Comparison of ENCODE assay signal across 16 cellular contexts in the genomic region with DNA sequence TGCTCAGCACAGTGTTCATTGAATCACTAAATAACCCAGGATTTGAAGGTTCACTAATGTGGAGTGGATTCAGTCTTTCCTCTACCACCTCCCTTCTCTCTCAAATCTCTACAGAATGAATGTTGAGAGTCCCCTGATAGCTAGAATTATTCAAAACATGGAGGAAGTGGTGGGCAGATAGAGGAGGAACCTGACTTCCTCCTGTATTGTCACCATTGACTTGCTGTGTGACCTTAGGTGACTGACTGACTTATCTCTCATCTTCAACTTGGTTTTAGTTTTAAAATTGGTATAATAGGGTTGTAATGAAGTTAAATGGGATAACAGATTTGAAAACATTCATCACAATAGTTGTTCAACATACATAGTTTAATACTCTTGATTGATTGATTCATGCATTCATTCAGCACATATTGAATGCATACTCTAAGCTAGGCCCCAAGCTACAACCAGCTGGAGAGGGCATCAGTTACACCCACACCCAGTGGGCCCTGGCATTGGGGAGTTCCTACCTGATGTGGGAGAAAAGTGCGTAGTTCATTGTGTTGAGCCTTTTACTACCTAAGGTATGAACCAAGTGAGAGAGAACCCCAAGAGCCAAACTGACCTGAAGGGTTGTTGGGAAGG.
DNase-seq lines count a peak whose midpoint lies in the region; ATAC-seq and TF ChIP-seq lines count a peak whose summit lies in the region.
"Had no signal": no experiment of that assay in that cellular context is flagged by ENCODE, and none has a peak within 500 bp of the region (broad histone marks: within the 10 kb centered on the region; RNA-seq: fewer than 3 reads in every experiment).

No MANE protein-coding gene starts in this region.

- no peak for TF ChIP-seq POLR2A in NB4 (IDR thresholded peaks at IDR 0.05; ENCODE audit: extremely low read depth, insufficient read length)

- no peaks in the 10 kb centered on the region for H3K9me3 Mint-ChIP-seq in natural killer cell
- H3K9me3 Mint-ChIP-seq: HFFc6 had no signal

- H3K4me3 Mint-ChIP-seq in natural killer cell = no peak overlapping the region
- H3K4me3 Mint-ChIP-seq: HFFc6 had no signal

- peaks cover 18 to 19% of the 10 kb centered on the region in 2 donors for H3K4me1 Mint-ChIP-seq in natural killer cell

- H3K36me3 Mint-ChIP-seq in natural killer cell = no peaks in the 10 kb centered on the region

- H3K27ac Mint-ChIP-seq in natural killer cell = peak overlapping the region; percentile 52 to 79
- H3K27ac Mint-ChIP-seq: HFFc6 had no signal

- peak; percentile 50 for ATAC-seq in GM18508 (IDR thresholded peaks at IDR 0.05; ENCODE audit: insufficient read depth, unreplicated experiment)
- ATAC-seq in HG02588 (IDR thresholded peaks at IDR 0.05; ENCODE audit: unreplicated experiment) = peak; percentile 77
- peak in 2 of 3 donors; percentile 56 to 58 for ATAC-seq in natural killer cell
- ATAC-seq: HepG2 had no signal

- no peaks in the 10 kb centered on the region for H3K27me3 Mint-ChIP-seq in natural killer cell (ENCODE audit: low read depth in 2 of 2)

- no peak overlapping the region for H3K4me3 ChIP-seq in NB4 (ENCODE audit: low read depth, low read length)
- H3K4me3 ChIP-seq: heart left ventricle, lung had no signal

- intact Hi-C loops in natural killer cell (cut with micrococcal nuclease) = no loop called here

- DNase-seq in NB4 (ENCODE audit: low read depth) (peak; percentile 4), natural killer cell (no peak), HK-2 (ENCODE audit: unreplicated experiment) (no peak), GM19238 (ENCODE audit: insufficient read length, low spot score) (no peak), T-helper 9 cell (no peak)
- DNase-seq: activated CD4-positive, CD25-positive, alpha-beta regulatory T cell; effector CD8-positive, alpha-beta T cell; heart left ventricle; HFFc6; NCI-H2171 treated with DMSO at 0.1 percent for 48 hours; posterior cingulate gyrus; stimulated activated CD4-positive, alpha-beta T cell treated with anti-CD3 and anti-CD28 coated beads, Interleukin-2, amount 100 ng/mL, for 48 hours had no signal

- no peak for TF ChIP-seq CTCF in NB4 (IDR thresholded peaks at IDR 0.05; ENCODE audit: low read depth, low read length)
- TF ChIP-seq CTCF in natural killer cell (IDR thresholded peaks at IDR 0.05) = no peak
